Comparison of ENCODE assay signal across 24 cellular contexts in the genomic region with DNA sequence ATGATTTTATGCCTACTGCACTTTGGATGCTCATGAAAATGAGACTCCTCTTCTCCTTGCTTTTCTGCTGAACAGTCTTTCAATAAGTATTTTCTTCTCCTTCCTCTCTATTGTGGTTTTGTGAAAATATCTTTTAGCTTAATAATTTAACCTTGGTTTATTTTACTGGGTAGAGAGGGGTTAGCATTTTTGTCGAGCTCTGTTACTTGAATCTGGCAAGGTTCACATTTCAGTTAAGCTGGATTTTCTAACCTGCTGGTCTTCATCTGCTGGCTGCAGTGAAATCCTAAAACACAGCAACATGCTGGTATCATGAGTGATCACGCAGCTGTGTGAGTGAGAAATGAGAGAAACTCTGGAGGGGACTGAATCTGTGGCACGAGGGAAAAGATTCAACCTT.
"Had no signal": no experiment of that assay in that cellular context is flagged by ENCODE, and none has a peak within 500 bp of the region (broad histone marks: within the 10 kb centered on the region; RNA-seq: fewer than 3 reads in every experiment).

No MANE protein-coding gene starts in this region.

- H3K4me1 Mint-ChIP-seq: activated CD4-positive, alpha-beta T cell treated with anti-CD3 and anti-CD28 coated beads for 36 hours; activated CD8-positive, alpha-beta memory T cell treated with anti-CD3 and anti-CD28 coated beads, Interleukin-2, amount 10 ng/mL, durations not matched to agents 7 days and 5 days; naive B cell had no signal

- H3K9me3 Mint-ChIP-seq: activated CD4-positive, alpha-beta memory T cell treated with anti-CD3 and anti-CD28 coated beads for 36 hours; activated T-cell treated with anti-CD3 and anti-CD28 coated beads, Interleukin-2, amount 50 U/mL, for 24 hours; naive B cell had no signal

- H3K36me3 ChIP-seq: adrenal gland, colonic mucosa, esophagus squamous epithelium, left lung, neutrophil, suprapubic skin had no signal

- FAIRE-seq: islet of Langerhans had no signal

- H3K9me3 ChIP-seq: adrenal gland, body of pancreas, colonic mucosa, esophagus squamous epithelium, left lung, neutrophil, suprapubic skin had no signal

- H3K27ac ChIP-seq: adrenal gland, body of pancreas, colonic mucosa, esophagus squamous epithelium, left lung, neutrophil, suprapubic skin had no signal

- H3K4me1 ChIP-seq: adrenal gland, body of pancreas, colonic mucosa, esophagus squamous epithelium, left lung, suprapubic skin had no signal

- H3K27ac Mint-ChIP-seq: activated CD4-positive, alpha-beta memory T cell treated with anti-CD3 and anti-CD28 coated beads for 36 hours; activated CD4-positive, alpha-beta T cell treated with anti-CD3 and anti-CD28 coated beads for 36 hours; activated CD8-positive, alpha-beta memory T cell treated with anti-CD3 and anti-CD28 coated beads, Interleukin-2, amount 10 ng/mL, durations not matched to agents 7 days and 5 days; activated T-cell treated with anti-CD3 and anti-CD28 coated beads, Interleukin-2, amount 50 U/mL, for 24 hours; naive B cell had no signal

- H3K4me3 ChIP-seq: adrenal gland, body of pancreas, colonic mucosa, esophagus squamous epithelium, left lung, suprapubic skin had no signal

- H3K4me3 Mint-ChIP-seq: activated CD4-positive, alpha-beta memory T cell treated with anti-CD3 and anti-CD28 coated beads for 36 hours; activated CD4-positive, alpha-beta T cell treated with anti-CD3 and anti-CD28 coated beads for 36 hours; activated CD8-positive, alpha-beta memory T cell treated with anti-CD3 and anti-CD28 coated beads, Interleukin-2, amount 10 ng/mL, durations not matched to agents 7 days and 5 days; activated T-cell treated with anti-CD3 and anti-CD28 coated beads, Interleukin-2, amount 50 U/mL, for 24 hours had no signal

- H3K36me3 Mint-ChIP-seq: activated CD4-positive, alpha-beta memory T cell treated with anti-CD3 and anti-CD28 coated beads for 36 hours; activated CD8-positive, alpha-beta memory T cell treated with anti-CD3 and anti-CD28 coated beads, Interleukin-2, amount 10 ng/mL, durations not matched to agents 7 days and 5 days; naive B cell had no signal

- ATAC-seq: activated CD4-positive, alpha-beta T cell treated with anti-CD3 and anti-CD28 coated beads for 36 hours; activated CD8-positive, alpha-beta memory T cell treated with anti-CD3 and anti-CD28 coated beads, Interleukin-2, amount 10 ng/mL, durations not matched to agents 7 days and 5 days; body of pancreas; left lung; stimulated activated naive CD8-positive, alpha-beta T cell treated with anti-CD3 and anti-CD28 coated beads, Interleukin-15, Interleukin-2, amounts not matched to agents 100 U/mL and 50 U/mL, for 24 hours had no signal

- DNase-seq: activated CD4-positive, alpha-beta memory T cell treated with anti-CD3 and anti-CD28 coated beads for 36 hours; activated CD4-positive, alpha-beta T cell treated with anti-CD3 and anti-CD28 coated beads for 36 hours; activated CD8-positive, alpha-beta memory T cell treated with anti-CD3 and anti-CD28 coated beads, Interleukin-2, amount 10 ng/mL, durations not matched to agents 7 days and 5 days; activated effector memory CD4-positive, alpha-beta T cell treated with Interleukin-2 at 50 U/mL for 16 hours; activated naive CD4-positive, alpha-beta T cell treated with anti-CD3 and anti-CD28 coated beads, Interleukin-2, amount 50 U/mL, for 16 hours; activated T-cell treated with anti-CD3 and anti-CD28 coated beads, Interleukin-2, amount 50 U/mL, for 24 hours; adrenal gland; body of pancreas; caudate nucleus; colonic mucosa; esophagus squamous epithelium; foreskin melanocyte; head of caudate nucleus; left lung; mammary epithelial cell; naive B cell; stimulated activated CD4-positive, alpha-beta T cell treated with anti-CD3 and anti-CD28 coated beads, Interleukin-4, amount 100 ng/mL, for 4 hours; stimulated activated CD8-positive, alpha-beta memory T cell treated with anti-CD3 and anti-CD28 coated beads, Interleukin-4, amount 100 ng/mL, for 48 hours; stimulated activated naive CD8-positive, alpha-beta T cell treated with anti-CD3 and anti-CD28 coated beads, Interleukin-15, Interleukin-2, amounts not matched to agents 100 U/mL and 50 U/mL, for 24 hours; T-helper 2 cell; trophoblast cell had no signal

- H3K27me3 ChIP-seq: adrenal gland, body of pancreas, colonic mucosa, esophagus squamous epithelium, left lung, neutrophil, suprapubic skin had no signal

- H3K27me3 Mint-ChIP-seq: activated CD8-positive, alpha-beta memory T cell treated with anti-CD3 and anti-CD28 coated beads, Interleukin-2, amount 10 ng/mL, durations not matched to agents 7 days and 5 days; activated T-cell treated with anti-CD3 and anti-CD28 coated beads, Interleukin-2, amount 50 U/mL, for 24 hours; naive B cell had no signal
